ENCODE assay signal across 23 cellular contexts in the genomic region with DNA sequence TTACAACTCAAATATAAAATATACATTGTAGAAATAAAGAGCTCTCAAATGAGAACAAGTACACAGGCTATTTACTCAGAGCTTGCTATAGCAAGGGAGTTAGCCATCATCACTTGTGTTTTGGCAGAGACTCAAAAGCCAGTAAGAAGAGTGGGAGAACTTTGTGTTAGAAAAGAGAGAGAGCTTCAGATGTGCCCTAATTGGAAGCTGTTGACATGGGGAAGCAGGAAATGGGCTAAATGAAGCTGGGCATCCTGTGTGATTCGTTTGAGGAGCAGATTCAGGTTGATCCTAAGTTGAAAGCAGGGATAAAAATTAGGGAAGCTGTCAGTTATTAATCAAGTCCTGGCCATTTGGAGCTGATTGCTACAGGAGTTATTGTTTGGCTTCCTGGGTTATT.
"Had no signal": no experiment of that assay in that cellular context is flagged by ENCODE, and none has a peak within 500 bp of the region (broad histone marks: within the 10 kb centered on the region; RNA-seq: fewer than 3 reads in every experiment).

No MANE protein-coding gene starts in this region.

- H3K27ac ChIP-seq: breast epithelium, colonic mucosa, dorsolateral prefrontal cortex had no signal

- H3K27me3 Mint-ChIP-seq: activated CD4-positive, alpha-beta memory T cell treated with anti-CD3 and anti-CD28 coated beads for 36 hours; activated naive CD8-positive, alpha-beta T cell treated with anti-CD3 and anti-CD28 coated beads, Interleukin-2, amount 10 ng/mL, durations not matched to agents 7 days and 5 days; central memory CD8-positive, alpha-beta T cell; effector memory CD8-positive, alpha-beta T cell had no signal

- H3K4me3 Mint-ChIP-seq: activated CD4-positive, alpha-beta memory T cell treated with anti-CD3 and anti-CD28 coated beads for 36 hours; activated naive CD4-positive, alpha-beta T cell treated with anti-CD3 and anti-CD28 coated beads for 36 hours; activated naive CD8-positive, alpha-beta T cell treated with anti-CD3 and anti-CD28 coated beads, Interleukin-2, amount 10 ng/mL, durations not matched to agents 7 days and 5 days; central memory CD8-positive, alpha-beta T cell; effector memory CD8-positive, alpha-beta T cell; natural killer cell had no signal

- DNase-seq: activated CD4-positive, alpha-beta memory T cell treated with anti-CD3 and anti-CD28 coated beads for 36 hours; activated CD4-positive, alpha-beta T cell treated with anti-CD3 and anti-CD28 coated beads for 48 hours; activated effector memory CD4-positive, alpha-beta T cell treated with Interleukin-2 at 50 U/mL for 16 hours; activated naive CD4-positive, alpha-beta T cell treated with anti-CD3 and anti-CD28 coated beads for 36 hours; activated naive CD8-positive, alpha-beta T cell treated with anti-CD3 and anti-CD28 coated beads, Interleukin-2, amount 10 ng/mL, durations not matched to agents 7 days and 5 days; activated T-cell treated with anti-CD3 and anti-CD28 coated beads, Interleukin-2, amount 50 U/mL, for 48 hours; amniotic stem cell; colonic mucosa; dorsolateral prefrontal cortex; effector memory CD8-positive, alpha-beta T cell; glutamatergic neuron; hippocampal formation; left ventricle myocardium superior; mammary epithelial cell; midbrain; natural killer cell; retina; stimulated activated CD4-positive, alpha-beta T cell treated with anti-CD3 and anti-CD28 coated beads, Interleukin-4, amount 100 ng/mL, for 1 hour; stimulated activated naive CD4-positive, alpha-beta T cell had no signal

- FAIRE-seq: endothelial cell of umbilical vein had no signal

- H3K4me1 ChIP-seq: breast epithelium, colonic mucosa had no signal

- H3K4me1 Mint-ChIP-seq: activated naive CD8-positive, alpha-beta T cell treated with anti-CD3 and anti-CD28 coated beads, Interleukin-2, amount 10 ng/mL, durations not matched to agents 7 days and 5 days; central memory CD8-positive, alpha-beta T cell; natural killer cell had no signal

- ATAC-seq: effector memory CD8-positive, alpha-beta T cell; esophagus mucosa; left ventricle myocardium superior; natural killer cell had no signal

- H3K9me3 ChIP-seq: colonic mucosa had no signal

- H3K27ac Mint-ChIP-seq: activated CD4-positive, alpha-beta memory T cell treated with anti-CD3 and anti-CD28 coated beads for 36 hours; activated naive CD4-positive, alpha-beta T cell treated with anti-CD3 and anti-CD28 coated beads for 36 hours; activated naive CD8-positive, alpha-beta T cell treated with anti-CD3 and anti-CD28 coated beads, Interleukin-2, amount 10 ng/mL, durations not matched to agents 7 days and 5 days; effector memory CD8-positive, alpha-beta T cell; natural killer cell had no signal

- H3K27me3 ChIP-seq: colonic mucosa had no signal

- H3K36me3 Mint-ChIP-seq: activated CD4-positive, alpha-beta memory T cell treated with anti-CD3 and anti-CD28 coated beads for 36 hours; activated naive CD8-positive, alpha-beta T cell treated with anti-CD3 and anti-CD28 coated beads, Interleukin-2, amount 10 ng/mL, durations not matched to agents 7 days and 5 days had no signal

- H3K4me3 ChIP-seq: breast epithelium, colonic mucosa, dorsolateral prefrontal cortex had no signal

- H3K36me3 ChIP-seq: breast epithelium, colonic mucosa had no signal
